ENCODE assay signal across 13 cellular contexts in genomic region chr7:29116361-29116760, GRCh38. TPM values are rescaled to one million over a fixed set of nuclear protein-coding genes. Genes with fewer than 3 reads are reported as not detected.
"Had no signal": no experiment of that assay in that cellular context is flagged by ENCODE, and none has a peak within 500 bp of the region (broad histone marks: within the 10 kb centered on the region; RNA-seq: fewer than 3 reads in every experiment).

No MANE protein-coding gene starts in this region.

- H3K9me3 Mint-ChIP-seq: activated CD4-positive, alpha-beta T cell treated with anti-CD3 and anti-CD28 coated beads, Interleukin-2, amount 10 ng/mL, durations not matched to agents 7 days and 5 days; nephron; stimulated activated naive CD8-positive, alpha-beta T cell treated with anti-CD3 and anti-CD28 coated beads, Interleukin-15, amount 100 ng/mL, for 72 hours had no signal

- H3K27me3 ChIP-seq: brain microvascular endothelial cell, upper lobe of left lung had no signal

- ATAC-seq: psoas muscle; sciatic nerve; stimulated activated naive CD8-positive, alpha-beta T cell treated with anti-CD3 and anti-CD28 coated beads, Interleukin-15, amount 100 ng/mL, for 72 hours had no signal

- H3K27ac ChIP-seq: brain microvascular endothelial cell, psoas muscle, upper lobe of left lung had no signal

- DNase-seq: activated CD4-positive, alpha-beta T cell treated with anti-CD3 and anti-CD28 coated beads, Interleukin-2, amount 10 ng/mL, durations not matched to agents 7 days and 5 days; activated naive CD4-positive, alpha-beta T cell treated with Interleukin-2 at 50 U/mL for 16 hours; anterior cingulate cortex; brain microvascular endothelial cell; cortex of kidney; effector memory CD4-positive, alpha-beta T cell; mesenchymal stem cell; psoas muscle; stimulated activated naive CD8-positive, alpha-beta T cell treated with anti-CD3 and anti-CD28 coated beads, Interleukin-15, amount 100 ng/mL, for 72 hours; upper lobe of left lung had no signal

- H3K9me3 ChIP-seq: psoas muscle, upper lobe of left lung had no signal

- H3K36me3 ChIP-seq: brain microvascular endothelial cell, upper lobe of left lung had no signal

- H3K4me1 ChIP-seq: psoas muscle had no signal

- FAIRE-seq: keratinocyte had no signal

- H3K27ac Mint-ChIP-seq: activated CD4-positive, alpha-beta T cell treated with anti-CD3 and anti-CD28 coated beads, Interleukin-2, amount 10 ng/mL, durations not matched to agents 7 days and 5 days; stimulated activated naive CD8-positive, alpha-beta T cell treated with anti-CD3 and anti-CD28 coated beads, Interleukin-15, amount 100 ng/mL, for 72 hours had no signal

- H3K4me3 ChIP-seq: psoas muscle, upper lobe of left lung had no signal

- H3K4me3 Mint-ChIP-seq: activated CD4-positive, alpha-beta T cell treated with anti-CD3 and anti-CD28 coated beads, Interleukin-2, amount 10 ng/mL, durations not matched to agents 7 days and 5 days; nephron; stimulated activated naive CD8-positive, alpha-beta T cell treated with anti-CD3 and anti-CD28 coated beads, Interleukin-15, amount 100 ng/mL, for 72 hours had no signal

RNA-seq across cellular contexts. Expression of gene CPVL, which starts 30.0 kb away (rescaled TPM):
- total RNA-seq: activated CD4-positive, alpha-beta T cell treated with anti-CD3 and anti-CD28 coated beads, Interleukin-2, amount 10 ng/mL, durations not matched to agents 7 days and 5 days had no signal
